Comparison of ENCODE assay signal across 16 cellular contexts in the genomic region with DNA sequence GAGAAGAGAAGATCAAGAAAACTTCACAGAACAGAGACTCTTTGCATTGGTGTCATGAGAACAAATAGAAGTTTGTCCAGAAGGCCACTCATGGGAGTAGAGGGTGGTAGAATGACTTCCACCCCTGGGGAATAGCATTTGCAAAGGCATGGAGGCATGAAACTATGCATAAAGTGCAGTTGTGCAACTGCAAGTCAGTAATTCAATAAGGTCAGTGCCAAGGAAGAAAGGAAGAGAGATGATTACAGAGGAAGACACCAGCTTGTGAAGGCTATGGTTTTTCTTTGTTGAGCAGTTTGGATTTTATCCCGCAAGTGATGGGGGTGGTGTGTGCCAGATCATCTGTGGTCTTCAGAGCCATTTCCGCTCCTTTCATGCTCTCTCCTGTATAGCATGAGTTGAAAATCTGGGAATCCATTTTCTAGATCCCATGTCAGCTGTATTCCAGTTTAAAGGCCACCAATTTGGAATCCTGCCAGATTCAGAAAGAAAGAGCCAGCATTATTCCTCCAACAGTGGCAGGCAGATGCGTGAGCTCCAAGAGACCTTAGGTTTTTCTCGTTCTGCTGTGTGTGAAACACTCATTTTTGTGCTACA.
DNase-seq lines count a peak whose midpoint lies in the region; ATAC-seq and TF ChIP-seq lines count a peak whose summit lies in the region.
"Had no signal": no experiment of that assay in that cellular context is flagged by ENCODE, and none has a peak within 500 bp of the region (broad histone marks: within the 10 kb centered on the region; RNA-seq: fewer than 3 reads in every experiment).

No MANE protein-coding gene starts in this region.

- no peak for TF ChIP-seq POLR2A in breast epithelium (IDR thresholded peaks at IDR 0.05)

- H3K9me3 ChIP-seq in breast epithelium: no peaks in the 10 kb centered on the region
- H3K9me3 ChIP-seq in left lung: no peaks in the 10 kb centered on the region
- H3K9me3 ChIP-seq: BLaER1 had no signal

- peaks cover 0 to 2% (median 0%) of the 10 kb centered on the region in 9 donors for H3K9me3 Mint-ChIP-seq in naive thymus-derived CD8-positive, alpha-beta T cell
- H3K9me3 Mint-ChIP-seq: CD4-positive, alpha-beta memory T cell; H9 had no signal

- no peak overlapping the region for H3K27ac Mint-ChIP-seq in naive thymus-derived CD8-positive, alpha-beta T cell
- H3K27ac Mint-ChIP-seq: CD4-positive, alpha-beta memory T cell; H9 had no signal

- H3K27ac ChIP-seq in breast epithelium (no peak overlapping the region), left lung (no peak overlapping the region)
- H3K27ac ChIP-seq: BLaER1 had no signal

- H3K27me3 ChIP-seq in breast epithelium (no peaks in the 10 kb centered on the region), left lung (peaks cover 0 to 4% of the 10 kb centered on the region in 2 donors)
- H3K27me3 ChIP-seq: BLaER1 had no signal

- H3K4me3 ChIP-seq in breast epithelium (no peak overlapping the region), left lung (no peak overlapping the region)
- H3K4me3 ChIP-seq: BLaER1, GM12878 had no signal

- no peak overlapping the region for H3K4me3 Mint-ChIP-seq in naive thymus-derived CD8-positive, alpha-beta T cell
- H3K4me3 Mint-ChIP-seq: CD14-positive monocyte; CD4-positive, alpha-beta memory T cell; H9 had no signal

- H3K36me3 ChIP-seq in breast epithelium (no peaks in the 10 kb centered on the region), left lung (no peaks in the 10 kb centered on the region)
- H3K36me3 ChIP-seq: BLaER1 had no signal

- H3K4me1 ChIP-seq in breast epithelium (no peaks in the 10 kb centered on the region), left lung (no peaks in the 10 kb centered on the region)
- H3K4me1 ChIP-seq: BLaER1 had no signal

- no peak for TF ChIP-seq CTCF in breast epithelium (IDR thresholded peaks at IDR 0.05)
- TF ChIP-seq CTCF in left lung (IDR thresholded peaks at IDR 0.05): no peak

- ATAC-seq in naive thymus-derived CD8-positive, alpha-beta T cell: no peak
- no peak for ATAC-seq in left lung
- ATAC-seq: GM12878 had no signal

- H3K36me3 Mint-ChIP-seq in naive thymus-derived CD8-positive, alpha-beta T cell: no peaks in the 10 kb centered on the region
- H3K36me3 Mint-ChIP-seq: CD14-positive monocyte; CD4-positive, alpha-beta memory T cell had no signal

- POLR2A ChIA-PET in naive thymus-derived CD8-positive, alpha-beta T cell (lab: Charles Lee): no interaction called here

- no peaks in the 10 kb centered on the region for H3K4me1 Mint-ChIP-seq in naive thymus-derived CD8-positive, alpha-beta T cell
- H3K4me1 Mint-ChIP-seq: CD14-positive monocyte; CD4-positive, alpha-beta memory T cell; H9 had no signal

- intact Hi-C loops in breast epithelium (cut with DNase I; ENCODE audit: low total_unique reads): no loop called here
- intact Hi-C loops in left lung (cut with DNase I): no loop called here

- DNase-seq in NCI-H2227 (lab: John Stamatoyannopoulos, UW; ENCODE audit: unreplicated experiment) (peak; percentile 0), NCI-H2227 treated with DMSO at 0.1 percent for 48 hours (lab: John Stamatoyannopoulos, UW) (no peak), COLO829 (ENCODE audit: low spot score) (peak; percentile 13), foreskin melanocyte (peak; percentile 56), pons (ENCODE audit: low spot score) (peak; percentile 26), breast epithelium (ENCODE audit: low spot score in 2 of 2) (no peak), left lung (no peak)
- no peak for DNase-seq in naive thymus-derived CD8-positive, alpha-beta T cell
- DNase-seq: 8988T; Calu3; CD4-positive, alpha-beta memory T cell; DMS79 treated with DMSO at 0.1 percent for 48 hours; H9 had no signal

- peaks cover 2 to 14% (median 7%) of the 10 kb centered on the region in 5 donors for H3K27me3 Mint-ChIP-seq in naive thymus-derived CD8-positive, alpha-beta T cell

Comparison
In these comparisons a context has a peak if more than half of its experiments do, and no peak if none do; other contexts are left out.
1. DNase-seq: peak in NCI-H2227 (single experiment), COLO829 (single experiment), foreskin melanocyte (single experiment) and pons (single experiment); none in NCI-H2227 treated with DMSO at 0.1 percent for 48 hours (single experiment), breast epithelium (0 of 2), naive thymus-derived CD8-positive, alpha-beta T cell (0 of 10) and left lung (0 of 2).